In the genomic region with DNA sequence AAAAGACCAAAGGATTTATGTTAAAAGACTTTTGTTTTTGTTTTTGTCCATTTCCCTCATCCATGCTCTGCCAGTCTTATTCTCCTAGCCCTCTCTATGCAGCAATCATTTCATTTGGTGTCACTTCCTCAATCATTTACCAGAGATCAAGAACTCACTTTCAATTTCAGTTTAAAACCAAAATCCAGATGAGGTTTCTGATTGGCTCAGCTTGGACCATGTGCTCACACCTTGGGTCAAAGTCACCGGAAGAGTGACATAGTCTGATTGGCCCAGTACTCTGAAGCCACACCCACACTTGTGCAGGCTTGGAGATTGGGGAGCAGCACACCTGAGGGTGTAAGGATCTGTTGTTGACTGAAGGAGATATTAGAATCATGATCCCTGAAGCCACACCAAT, we compare ENCODE assay signal across 8 cellular contexts.
DNase-seq lines count a peak whose midpoint lies in the region; ATAC-seq, FAIRE-seq and TF ChIP-seq lines count a peak whose summit lies in the region.

No MANE protein-coding gene starts in this region.

- no peaks in the 10 kb centered on the region for H3K9me3 ChIP-seq in breast epithelium
- no peaks in the 10 kb centered on the region for H3K9me3 ChIP-seq in Peyer's patch
- no peaks in the 10 kb centered on the region for H3K9me3 ChIP-seq in kidney (ENCODE audit: control insufficient read depth in 1 of 2, low read length in 2 of 2)

- H3K9me3 Mint-ChIP-seq in MCF 10A (ENCODE audit: unreplicated experiment) = peaks cover 18% of the 10 kb centered on the region

- H3K4me1 Mint-ChIP-seq in MCF 10A (ENCODE audit: insufficient read depth, unreplicated experiment) = no peaks in the 10 kb centered on the region

- BruUV-seq in MCF 10A (replicated peaks; lab: Mats Ljungman, UMichigan) = no TSS peak

- H3K4me1 ChIP-seq in breast epithelium = no peaks in the 10 kb centered on the region
- H3K4me1 ChIP-seq in Peyer's patch = peaks cover 0 to 14% (median 3%) of the 10 kb centered on the region in 4 donors
- H3K4me1 ChIP-seq in kidney (ENCODE audit: control insufficient read depth in 1 of 2, insufficient read depth in 1 of 2, low read depth in 1 of 2, low read length in 2 of 2) = peaks cover 0 to 13% of the 10 kb centered on the region in 2 donors

- TF ChIP-seq CTCF in breast epithelium (IDR thresholded peaks at IDR 0.05) (no peak), MCF 10A (IDR thresholded peaks at IDR 0.05; ENCODE audit: unreplicated experiment) (no peak), Peyer's patch (IDR thresholded peaks at IDR 0.05) (no peak), kidney (IDR thresholded peaks at IDR 0.05; ENCODE audit: borderline replicate concordance, extremely low read depth, insufficient read depth) (no peak)

- CTCF ChIA-PET in MCF 10A (lab: Yijun Ruan, JAX) = interaction anchor here (1.2 to 1.3 kb wide), 2 partner anchors 14 to 1580 kb away, joined by 3 to 5 read pairs; no protein-coding TSS in a partner anchor

- FAIRE-seq in kidney (lab: Jason Lieb, UNC) = no peak

- intact Hi-C loops in breast epithelium (cut with DNase I; ENCODE audit: low total_unique reads) (no loop called here), MCF 10A (cut with micrococcal nuclease) (no loop called here), kidney (cut with DNase I) (no loop called here)

- no peak overlapping the region for H3K27ac Mint-ChIP-seq in MCF 10A (ENCODE audit: low read depth, unreplicated experiment)

- no peak overlapping the region for H3K9ac ChIP-seq in kidney (ENCODE audit: low read length in 2 of 2)

- H3K4me3 Mint-ChIP-seq in MCF 10A (ENCODE audit: unreplicated experiment) = no peak overlapping the region

- H3K36me3 ChIP-seq in breast epithelium (no peaks in the 10 kb centered on the region), Peyer's patch (no peaks in the 10 kb centered on the region), kidney (ENCODE audit: control insufficient read depth in 1 of 2, insufficient read depth in 2 of 2, low read length in 2 of 2) (no peaks in the 10 kb centered on the region)

- no peaks in the 10 kb centered on the region for H3K27me3 Mint-ChIP-seq in MCF 10A (ENCODE audit: insufficient read depth, unreplicated experiment)

- H3K4me3 ChIP-seq in breast epithelium = peak overlapping the region in 1 of 3 donors; percentile 54
- H3K4me3 ChIP-seq in Peyer's patch = peak overlapping the region in 2 of 4 donors; percentile 20 to 49
- peak overlapping the region; percentile 77 to 90 for H3K4me3 ChIP-seq in kidney (ENCODE audit: low read length in 2 of 2)

- POLR2A ChIA-PET in MCF 10A (lab: Yijun Ruan, JAX) = no interaction called here

- H3K27ac ChIP-seq in breast epithelium (peak overlapping the region; percentile 48 to 61), Peyer's patch (peak overlapping the region; percentile 23 to 62 (median 38)), kidney (ENCODE audit: low read depth in 2 of 2, low read length in 2 of 2) (no peak overlapping the region)

- TF ChIP-seq POLR2A in breast epithelium (IDR thresholded peaks at IDR 0.05) = no peak
- no peak for TF ChIP-seq POLR2A in Peyer's patch (IDR thresholded peaks at IDR 0.05)

- H3K36me3 Mint-ChIP-seq in MCF 10A (ENCODE audit: insufficient read depth, unreplicated experiment) = no peaks in the 10 kb centered on the region

- no peak for DNase-seq in breast epithelium (ENCODE audit: low spot score in 2 of 2)
- DNase-seq in MCF 10A (ENCODE audit: unreplicated experiment) = no peak
- peak in 2 of 3 donors; percentile 41 to 65 for DNase-seq in Peyer's patch
- DNase-seq in kidney = no peak
- DNase-seq in NCI-H1092 (lab: John Stamatoyannopoulos, UW) = no peak
- DNase-seq in midbrain (lab: John Stamatoyannopoulos, UW) = no peak
- no peak for DNase-seq in NCI-H2081 treated with DMSO at 0.1 percent for 48 hours (lab: John Stamatoyannopoulos, UW)

- H3K27me3 ChIP-seq in breast epithelium (no peaks in the 10 kb centered on the region), Peyer's patch (no peaks in the 10 kb centered on the region)

- ATAC-seq in HG02938 (IDR thresholded peaks at IDR 0.05; ENCODE audit: unreplicated experiment) = peak; percentile 80

Comparison
In these comparisons a context has a peak if more than half of its experiments do, and no peak if none do; other contexts are left out.
1. DNase-seq: peak in Peyer's patch (2 of 3); none in breast epithelium (0 of 2), MCF 10A (single experiment), kidney (single experiment), NCI-H1092 (single experiment), midbrain (single experiment) and NCI-H2081 treated with DMSO at 0.1 percent for 48 hours (single experiment).
2. H3K27ac ChIP-seq: peak in breast epithelium (2 of 2) and Peyer's patch (4 of 4); none in kidney (0 of 2).